In the genomic region with DNA sequence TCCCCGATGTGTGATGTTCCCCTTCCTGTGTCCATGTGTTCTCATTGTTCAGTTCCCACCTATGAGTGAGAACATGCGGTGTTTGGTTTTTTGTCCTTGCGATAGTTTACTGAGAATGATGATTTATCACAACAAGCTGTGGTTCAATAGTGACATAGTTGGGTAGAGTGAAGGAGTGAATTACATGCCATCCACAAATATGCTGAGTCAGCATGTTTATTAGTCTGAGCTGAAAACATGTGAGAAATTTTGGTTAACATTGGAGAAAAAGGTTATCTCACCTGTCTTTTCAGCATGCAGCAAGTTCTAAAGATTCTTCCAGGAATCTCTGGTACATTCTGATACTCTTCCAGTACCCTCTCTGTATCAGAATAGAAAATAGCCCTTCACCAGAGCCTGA, we compare ENCODE assay signal across 34 cellular contexts. TPM values are rescaled to one million over a fixed set of nuclear protein-coding genes. Genes with fewer than 3 reads are reported as not detected.
"Had no signal": no experiment of that assay in that cellular context is flagged by ENCODE, and none has a peak within 500 bp of the region (broad histone marks: within the 10 kb centered on the region; RNA-seq: fewer than 3 reads in every experiment).

No MANE protein-coding gene starts in this region.

- H3K4me3 ChIP-seq: neural progenitor cell, ovary, psoas muscle, skin epidermis, smooth muscle cell, spleen, suprapubic skin, testis, tibial artery, transverse colon, upper lobe of right lung, vagina had no signal

- H3K27me3 ChIP-seq: neural progenitor cell, ovary, spleen, suprapubic skin, testis, tibial artery, transverse colon, upper lobe of right lung, vagina had no signal

- H3K36me3 ChIP-seq: neural progenitor cell, ovary, spleen, suprapubic skin, tibial artery, transverse colon, upper lobe of right lung, vagina had no signal

- H3K9me3 ChIP-seq: ovary, psoas muscle, testis, tibial artery, transverse colon, upper lobe of right lung, vagina had no signal

- ATAC-seq: natural killer cell; psoas muscle; right cardiac atrium; sciatic nerve; stimulated activated memory B cell treated with anti-CD40 and anti-IgM and Interleukin-4, amounts not matched to agents 10 μg/mL and 1 μg/mL and 100 μg/mL, for 72 hours; stimulated activated naive CD8-positive, alpha-beta T cell treated with anti-CD3 and anti-CD28 coated beads, Interleukin-15, amount 100 ng/mL, for 72 hours; stimulated activated naive CD8-positive, alpha-beta T cell treated with anti-CD3 and anti-CD28 coated beads, Interleukin-15, Interleukin-2, amounts not matched to agents 100 U/mL and 50 U/mL, for 24 hours; upper lobe of right lung had no signal

- H3K4me2 ChIP-seq: neural progenitor cell, smooth muscle cell had no signal

- DNase-seq: natural killer cell; occipital lobe; ovary; posterior cingulate gyrus; psoas muscle; right cardiac atrium; spleen; stimulated activated CD4-positive, alpha-beta T cell treated with anti-CD3 and anti-CD28 coated beads, Interleukin-12 subunit alpha, Interleukin-12 subunit beta, amount 100 ng/mL, for 4 hours; stimulated activated CD4-positive, alpha-beta T cell treated with anti-CD3 and anti-CD28 coated beads, Interleukin-1b, Interleukin-23, amount 100 ng/mL, for 48 hours; stimulated activated CD4-positive, alpha-beta T cell treated with anti-CD3 and anti-CD28 coated beads, Interleukin-4, amount 100 ng/mL, for 1 hour; stimulated activated CD4-positive, alpha-beta T cell treated with anti-CD3 and anti-CD28 coated beads, Interleukin-4, amount 100 ng/mL, for 4 hours; stimulated activated CD8-positive, alpha-beta memory T cell treated with anti-CD3 and anti-CD28 coated beads, Interleukin-4, amount 100 ng/mL, for 48 hours; stimulated activated naive CD4-positive, alpha-beta T cell; stimulated activated naive CD8-positive, alpha-beta T cell treated with anti-CD3 and anti-CD28 coated beads, Interleukin-15, amount 100 ng/mL, for 72 hours; stimulated activated naive CD8-positive, alpha-beta T cell treated with anti-CD3 and anti-CD28 coated beads, Interleukin-15, Interleukin-2, amounts not matched to agents 100 U/mL and 50 U/mL, for 24 hours; substantia nigra; testis; tibial artery; transverse colon; upper lobe of right lung had no signal

- H3K4me1 ChIP-seq: neural progenitor cell, parathyroid adenoma, psoas muscle, spleen, suprapubic skin, testis, tibial artery, transverse colon, upper lobe of right lung, vagina had no signal

- H2AFZ ChIP-seq: neural progenitor cell, parathyroid adenoma had no signal

- H3K9ac ChIP-seq: neural progenitor cell, parathyroid adenoma had no signal

- H3K27ac ChIP-seq: neural progenitor cell, ovary, parathyroid adenoma, psoas muscle, skin epidermis, spleen, suprapubic skin, testis, tibial artery, transverse colon, upper lobe of right lung, vagina had no signal

- H3K79me2 ChIP-seq: parathyroid adenoma had no signal

RNA-seq across cellular contexts. Expression of a gene that starts 19.0 kb away (rescaled TPM):
- total RNA-seq: natural killer cell, progenitor cell of endocrine pancreas, psoas muscle, renal cortical epithelial cell, right cardiac atrium, smooth muscle cell, suprapubic skin, transverse colon, upper lobe of right lung, urinary bladder, vagina had no signal
- polyA plus RNA-seq: ovary, psoas muscle, right cardiac atrium, smooth muscle cell, thymus, urinary bladder had no signal

RNA-seq across cellular contexts. Expression of a gene that starts 29.4 kb away (rescaled TPM):
- total RNA-seq: progenitor cell of endocrine pancreas, psoas muscle, renal cortical epithelial cell, right cardiac atrium, smooth muscle cell, suprapubic skin, transverse colon, upper lobe of right lung, urinary bladder, vagina had no signal
- polyA plus RNA-seq: psoas muscle, right cardiac atrium, smooth muscle cell had no signal

RNA-seq across cellular contexts. Expression of a gene that starts 35.7 kb away (rescaled TPM):
- total RNA-seq: psoas muscle, renal cortical epithelial cell, smooth muscle cell, suprapubic skin had no signal
- polyA plus RNA-seq: neural cell, psoas muscle, right cardiac atrium had no signal

RNA-seq across cellular contexts. Expression of a gene that starts 52.1 kb away (rescaled TPM):
- total RNA-seq: natural killer cell, osteoblast, progenitor cell of endocrine pancreas, psoas muscle, right cardiac atrium, sciatic nerve, smooth muscle cell, suprapubic skin, upper lobe of right lung, urinary bladder, vagina had no signal
- polyA plus RNA-seq: neural cell, ovary, psoas muscle, right cardiac atrium, smooth muscle cell, urinary bladder had no signal
